In genomic region chr10:21533577-21534475, GRCh38 we compare ENCODE assay signal across 8 cellular contexts. TPM values are rescaled to one million over a fixed set of nuclear protein-coding genes. Genes with fewer than 3 reads are reported as not detected.
DNase-seq lines count a peak whose midpoint lies in the region; ATAC-seq and TF ChIP-seq lines count a peak whose summit lies in the region.

MLLT10 (plus strand) TSS chr10:21534232; CDS start chr10:21534645, 413 bp downstream.

- CTCF ChIA-PET in Calu3 (lab: Charles Lee) (interaction anchor here (1.3 kb wide), 1 partner anchor 37 kb away, joined by 3 read pairs; no protein-coding TSS in a partner anchor), OCI-LY7 (lab: Charles Lee; ENCODE audit: unreplicated experiment) (no interaction called here)

- no peaks in the 10 kb centered on the region for H4K20me1 ChIP-seq in OCI-LY7 (ENCODE audit: insufficient read depth, low read length)

- peaks cover 36% of the 10 kb centered on the region for H3K36me3 Mint-ChIP-seq in Calu3 (ENCODE audit: insufficient read depth, unreplicated experiment)

- no peaks in the 10 kb centered on the region for H3K27me3 Mint-ChIP-seq in Calu3 (ENCODE audit: unreplicated experiment)

- no peaks in the 10 kb centered on the region for H3K4me1 Mint-ChIP-seq in Calu3 (ENCODE audit: low read depth, unreplicated experiment)

- H3K4me3 ChIP-seq in HUES6 (ENCODE audit: low read depth, low read length) = peak within 1 kb of the TSS; percentile 85
- H3K4me3 ChIP-seq in OCI-LY7 (ENCODE audit: low read depth, low read length, poor library complexity, severe bottlenecking) = peak within 1 kb of the TSS; percentile 72
- peak within 1 kb of the TSS; percentile 87 to 89 for H3K4me3 ChIP-seq in mucosa of rectum (ENCODE audit: low read length in 2 of 2)

- H3K4me1 ChIP-seq in HUES6 (ENCODE audit: control insufficient read depth, insufficient read depth, low read length) (peaks cover 46% of the 10 kb centered on the region), OCI-LY7 (ENCODE audit: insufficient read depth, low read length, poor library complexity, severe bottlenecking) (peaks cover 24% of the 10 kb centered on the region), mucosa of rectum (ENCODE audit: control insufficient read depth in 2 of 2, insufficient read depth in 2 of 2, low read length in 2 of 2) (peaks cover 0 to 6% of the 10 kb centered on the region in 2 donors)

- POLR2A ChIA-PET in OCI-LY7 (lab: Charles Lee) = interaction anchor here (3.0 kb wide), 1 partner anchor 13 kb away, joined by 11 read pairs; no protein-coding TSS in a partner anchor

- peak within 1 kb of the TSS; percentile 95 for H3K4me2 ChIP-seq in OCI-LY7 (ENCODE audit: low read length)

- intact Hi-C loops in Calu3 (cut with micrococcal nuclease; ENCODE audit: unreplicated experiment) = loop anchor here (2.0 kb wide), 1 partner anchor 37 kb away; no protein-coding TSS in a partner anchor
- intact Hi-C loops in OCI-LY7 (cut with micrococcal nuclease; ENCODE audit: unreplicated experiment) = loop anchor here (1.0 to 5.0 kb wide), 3 partner anchors 38 to 788 kb away; partner anchors contain the start of gene BMI1

- TF ChIP-seq CTCF in Calu3 (IDR thresholded peaks at IDR 0.05; ENCODE audit: unreplicated experiment) (no peak), OCI-LY7 (conservative IDR thresholded peaks at IDR 0.05; ENCODE audit: low read length) (no peak)

- H3K9me3 ChIP-seq in HUES6 (ENCODE audit: control insufficient read depth, insufficient read depth, low read depth, low read length) = no peaks in the 10 kb centered on the region
- H3K9me3 ChIP-seq in OCI-LY7 (ENCODE audit: low read length) = no peaks in the 10 kb centered on the region
- H3K9me3 ChIP-seq in mucosa of rectum (ENCODE audit: control insufficient read depth in 2 of 2, low read length in 2 of 2) = no peaks in the 10 kb centered on the region

- ATAC-seq in GM21367 (IDR thresholded peaks at IDR 0.05; ENCODE audit: unreplicated experiment) = peak; percentile 85

- no peaks in the 10 kb centered on the region for H3K27me3 ChIP-seq in HUES6 (ENCODE audit: control insufficient read depth, insufficient read depth, low read length)
- H3K27me3 ChIP-seq in mucosa of rectum (ENCODE audit: control insufficient read depth in 2 of 2, insufficient read depth in 2 of 2, low read length in 2 of 2) = peaks cover 0 to under 1% of the 10 kb centered on the region in 2 donors

- no peaks in the 10 kb centered on the region for H3K9me2 ChIP-seq in OCI-LY7 (ENCODE audit: insufficient read depth, low read length)

- DNase-seq in Calu3 (peak; percentile 97), OCI-LY7 (ENCODE audit: low spot score) (peak; percentile 98), activated T-cell treated with anti-CD3 and anti-CD28 coated beads for 4 hours (peak; percentile 80), epithelial cell of prostate (ENCODE audit: low read depth, low spot score) (peak; percentile 66)
- DNase-seq in stimulated activated CD8-positive, alpha-beta memory T cell treated with anti-CD3 and anti-CD28 coated beads, Interleukin-4, amount 100 ng/mL, for 48 hours = peak; percentile 90

- H3K36me3 ChIP-seq in HUES6 (ENCODE audit: control insufficient read depth, insufficient read depth, low read length) (peaks cover 24% of the 10 kb centered on the region), OCI-LY7 (ENCODE audit: insufficient read depth, low read length) (peaks cover 31% of the 10 kb centered on the region), mucosa of rectum (ENCODE audit: control insufficient read depth in 2 of 2, insufficient read depth in 2 of 2, low read length in 2 of 2) (peaks cover 2 to 7% of the 10 kb centered on the region in 2 donors)

- TSS peak; percentile 80 for BruUV-seq in Calu3 (replicated peaks; lab: Mats Ljungman, UMichigan)
- TSS peak; percentile 95 for BruUV-seq in OCI-LY7 (replicated peaks; lab: Mats Ljungman, UMichigan)

- peak within 1 kb of the TSS; percentile 85 for H2AFZ ChIP-seq in OCI-LY7 (ENCODE audit: low read length)

- peak within 1 kb of the TSS; percentile 87 for H3K4me3 Mint-ChIP-seq in Calu3 (ENCODE audit: low read depth, unreplicated experiment)

- H3K9ac ChIP-seq in HUES6 (ENCODE audit: low read length) = peak within 1 kb of the TSS; percentile 95
- H3K9ac ChIP-seq in mucosa of rectum (ENCODE audit: low read depth in 1 of 2, low read length in 2 of 2) = peak within 1 kb of the TSS; percentile 88 to 92

- H3K27ac ChIP-seq in HUES6 (ENCODE audit: low read depth, low read length) (peak within 1 kb of the TSS; percentile 96), OCI-LY7 (ENCODE audit: low read depth, low read length, poor library complexity, severe bottlenecking) (peak within 1 kb of the TSS; percentile 70), epithelial cell of prostate (peak within 1 kb of the TSS; percentile 88), mucosa of rectum (ENCODE audit: low read depth in 2 of 2, low read length in 2 of 2) (peak within 1 kb of the TSS; percentile 96 to 98)

- peak within 1 kb of the TSS; percentile 93 for H3K27ac Mint-ChIP-seq in Calu3 (ENCODE audit: unreplicated experiment)

- H3K79me2 ChIP-seq in OCI-LY7 (ENCODE audit: insufficient read depth, low read depth, low read length) = peaks cover 33% of the 10 kb centered on the region

- no peaks in the 10 kb centered on the region for H3K9me3 Mint-ChIP-seq in Calu3 (ENCODE audit: low read depth, unreplicated experiment)

RNA-seq across cellular contexts. Expression of gene MLLT10, which starts in this region (rescaled TPM):
- total RNA-seq in Calu3 (2022) (32.1 and 34.7 TPM in 2 replicates), OCI-LY7 (2022) (67.3 and 74.0 TPM in 2 replicates)
- total RNA-seq in OCI-LY7 (2014; rRNA removed; shearing (Covaris generic)) = 50.4 and 68.4 TPM in 2 replicates

Comparison
In these comparisons a context has a peak if more than half of its experiments do, and no peak if none do; other contexts are left out.
1. Peak in every context shown above with its lines: DNase-seq, ATAC-seq, H3K4me3 ChIP-seq and H3K27ac ChIP-seq.